Comparison of ENCODE assay signal across 2 cellular contexts in genomic region chr4:172985552-172985951, GRCh38.
TF ChIP-seq lines count a peak whose summit lies in the region.

No MANE protein-coding gene starts in this region.

TF ChIP-seq in GM23338, 12 proteins besides CTCF, POLR2A, EP300 and RAD21:
- TF ChIP-seq ETS1 (IDR thresholded peaks at IDR 0.05): no peak
- no peak for TF ChIP-seq STAT1 (IDR thresholded peaks at IDR 0.05; ENCODE audit: unreplicated experiment)
- no peak for TF ChIP-seq ZNF462 (CRISPR knock-in tag; IDR thresholded peaks at IDR 0.05)
- TF ChIP-seq JUNB (IDR thresholded peaks at IDR 0.05; ENCODE audit: unreplicated experiment): no peak
- no peak for TF ChIP-seq POLR2AphosphoS5 (IDR thresholded peaks at IDR 0.05; ENCODE audit: low read depth)
- TF ChIP-seq EZH2 (IDR thresholded peaks at IDR 0.05; ENCODE audit: low read depth, unreplicated experiment): no peak
- TF ChIP-seq, protein P1, sequence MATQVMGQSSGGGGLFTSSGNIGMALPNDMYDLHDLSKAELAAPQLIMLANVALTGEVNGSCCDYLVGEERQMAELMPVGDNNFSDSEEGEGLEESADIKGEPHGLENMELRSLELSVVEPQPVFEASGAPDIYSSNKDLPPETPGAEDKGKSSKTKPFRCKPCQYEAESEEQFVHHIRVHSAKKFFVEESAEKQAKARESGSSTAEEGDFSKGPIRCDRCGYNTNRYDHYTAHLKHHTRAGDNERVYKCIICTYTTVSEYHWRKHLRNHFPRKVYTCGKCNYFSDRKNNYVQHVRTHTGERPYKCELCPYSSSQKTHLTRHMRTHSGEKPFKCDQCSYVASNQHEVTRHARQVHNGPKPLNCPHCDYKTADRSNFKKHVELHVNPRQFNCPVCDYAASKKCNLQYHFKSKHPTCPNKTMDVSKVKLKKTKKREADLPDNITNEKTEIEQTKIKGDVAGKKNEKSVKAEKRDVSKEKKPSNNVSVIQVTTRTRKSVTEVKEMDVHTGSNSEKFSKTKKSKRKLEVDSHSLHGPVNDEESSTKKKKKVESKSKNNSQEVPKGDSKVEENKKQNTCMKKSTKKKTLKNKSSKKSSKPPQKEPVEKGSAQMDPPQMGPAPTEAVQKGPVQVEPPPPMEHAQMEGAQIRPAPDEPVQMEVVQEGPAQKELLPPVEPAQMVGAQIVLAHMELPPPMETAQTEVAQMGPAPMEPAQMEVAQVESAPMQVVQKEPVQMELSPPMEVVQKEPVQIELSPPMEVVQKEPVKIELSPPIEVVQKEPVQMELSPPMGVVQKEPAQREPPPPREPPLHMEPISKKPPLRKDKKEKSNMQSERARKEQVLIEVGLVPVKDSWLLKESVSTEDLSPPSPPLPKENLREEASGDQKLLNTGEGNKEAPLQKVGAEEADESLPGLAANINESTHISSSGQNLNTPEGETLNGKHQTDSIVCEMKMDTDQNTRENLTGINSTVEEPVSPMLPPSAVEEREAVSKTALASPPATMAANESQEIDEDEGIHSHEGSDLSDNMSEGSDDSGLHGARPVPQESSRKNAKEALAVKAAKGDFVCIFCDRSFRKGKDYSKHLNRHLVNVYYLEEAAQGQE (IDR thresholded peaks at IDR 0.05; ENCODE audit: unreplicated experiment): no peak
- no peak for TF ChIP-seq EZH2phosphoT487 (IDR thresholded peaks at IDR 0.05; ENCODE audit: unreplicated experiment)
- no peak for TF ChIP-seq CREB1 (CRISPR knock-in tag; IDR thresholded peaks at IDR 0.05; ENCODE audit: low read depth)
- TF ChIP-seq ZNF114 (CRISPR knock-in tag; IDR thresholded peaks at IDR 0.05): no peak
- TF ChIP-seq NANOG (IDR thresholded peaks at IDR 0.05; ENCODE audit: borderline replicate concordance): no peak
- no peak for TF ChIP-seq ZNF331 (CRISPR knock-in tag; IDR thresholded peaks at IDR 0.05; ENCODE audit: low read depth)

TF ChIP-seq in K562, 482 proteins besides CTCF, POLR2A, EP300 and RAD21 (continued from another document):
- TF ChIP-seq NFIX (CRISPR knock-in tag; IDR thresholded peaks at IDR 0.05; ENCODE audit: low read depth) (no peak), MAFK (IDR thresholded peaks at IDR 0.05; ENCODE audit: low read length) (peak; percentile 86), MAFG (tag; conservative IDR thresholded peaks at IDR 0.05) (peak; percentile 70)
